3 cellular contexts compared by ENCODE assay signal in genomic region chr6:46992391-46992790, GRCh38. TPM values are rescaled to one million over a fixed set of nuclear protein-coding genes. Genes with fewer than 3 reads are reported as not detected.
"Had no signal": no experiment of that assay in that cellular context is flagged by ENCODE, and none has a peak within 500 bp of the region (broad histone marks: within the 10 kb centered on the region; RNA-seq: fewer than 3 reads in every experiment).

No MANE protein-coding gene starts in this region.

RNA-seq across cellular contexts. Expression of gene ADGRF1, which starts 49.7 kb away (rescaled TPM):
- total RNA-seq: Right ventricle myocardium superior, SJSA1 had no signal
- polyA plus RNA-seq: SK-N-SH had no signal
